ENCODE assay signal across 9 cellular contexts in the genomic region with DNA sequence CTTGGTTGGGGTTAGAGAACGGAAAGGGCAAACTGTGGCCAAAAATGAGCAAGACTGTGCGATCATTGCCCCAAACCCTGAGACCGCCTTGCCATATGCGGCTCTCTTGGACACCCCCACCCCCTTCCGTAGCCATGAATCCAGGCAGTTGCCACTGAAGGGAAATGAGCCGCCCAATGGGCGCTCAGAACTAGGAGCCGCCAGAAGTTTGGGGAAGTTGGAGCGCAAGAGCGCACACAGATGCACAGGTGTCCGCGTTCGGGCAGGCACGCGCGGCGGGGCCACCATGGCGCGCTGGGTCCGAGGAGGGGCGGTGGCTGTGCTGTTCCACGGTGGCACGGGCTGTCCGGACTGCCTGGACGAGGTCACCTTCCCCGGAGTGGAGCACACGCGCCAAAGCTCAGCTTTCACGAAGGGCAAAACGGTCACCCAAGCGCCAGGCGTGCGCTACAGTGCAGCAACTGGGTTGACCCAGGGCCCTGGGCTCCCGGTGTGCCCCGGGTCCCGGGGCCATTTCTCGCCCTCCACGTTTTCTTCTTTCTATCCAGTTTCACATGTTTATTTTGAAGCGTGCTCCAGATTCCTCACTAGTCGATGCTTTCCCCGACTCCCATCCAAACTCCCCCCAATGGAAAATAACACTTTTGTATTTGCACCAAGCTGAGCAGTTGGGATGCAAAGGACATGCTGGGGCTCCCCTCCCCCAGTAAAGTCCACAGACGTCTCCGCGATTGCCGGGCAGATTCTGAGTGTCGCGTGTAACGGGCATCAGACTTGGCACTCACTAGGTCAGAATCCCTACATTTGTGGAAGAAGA. TPM values are rescaled to one million over a fixed set of nuclear protein-coding genes. Genes with fewer than 3 reads are reported as not detected.
DNase-seq lines count a peak whose midpoint lies in the region; ATAC-seq, FAIRE-seq and TF ChIP-seq lines count a peak whose summit lies in the region.
"Had no signal": no experiment of that assay in that cellular context is flagged by ENCODE, and none has a peak within 500 bp of the region (broad histone marks: within the 10 kb centered on the region; RNA-seq: fewer than 3 reads in every experiment).

No MANE protein-coding gene starts in this region.

- H3K36me3 Mint-ChIP-seq in brain = no peaks in the 10 kb centered on the region
- peaks cover 2 to 3% of the 10 kb centered on the region in 2 donors for H3K36me3 Mint-ChIP-seq in stimulated activated naive B cell treated with anti-CD40 and anti-IgM and Interleukin-4, amounts not matched to agents 10 μg/mL and 1 μg/mL and 100 μg/mL, for 72 hours
- H3K36me3 Mint-ChIP-seq in activated naive CD4-positive, alpha-beta T cell treated with anti-CD3 and anti-CD28 coated beads, Interleukin-2, amount 50 U/mL, for 72 hours = peaks cover 0 to 6% of the 10 kb centered on the region in 2 donors

- peak overlapping the region; percentile 47 to 84 (median 72) for H3K27ac Mint-ChIP-seq in brain
- peak overlapping the region; percentile 92 for H3K27ac Mint-ChIP-seq in stimulated activated naive B cell treated with anti-CD40 and anti-IgM and Interleukin-4, amounts not matched to agents 10 μg/mL and 1 μg/mL and 100 μg/mL, for 72 hours
- H3K27ac Mint-ChIP-seq in activated naive CD4-positive, alpha-beta T cell treated with anti-CD3 and anti-CD28 coated beads, Interleukin-2, amount 50 U/mL, for 72 hours = peak overlapping the region in 1 of 2 donors; percentile 81

- peaks cover 46% of the 10 kb centered on the region for H3K27me3 Mint-ChIP-seq in brain
- peaks cover 34 to 61% of the 10 kb centered on the region in 2 donors for H3K27me3 Mint-ChIP-seq in stimulated activated naive B cell treated with anti-CD40 and anti-IgM and Interleukin-4, amounts not matched to agents 10 μg/mL and 1 μg/mL and 100 μg/mL, for 72 hours

- H3K4me3 ChIP-seq in kidney (ENCODE audit: low read length in 2 of 2) = peak overlapping the region; percentile 79 to 86

- no peak for DNase-seq in kidney
- no peak for DNase-seq in stimulated activated naive B cell treated with anti-CD40 and anti-IgM and Interleukin-4, amounts not matched to agents 10 μg/mL and 1 μg/mL and 100 μg/mL, for 72 hours
- no peak for DNase-seq in activated naive CD4-positive, alpha-beta T cell treated with anti-CD3 and anti-CD28 coated beads, Interleukin-2, amount 50 U/mL, for 72 hours (ENCODE audit: low spot score in 2 of 2)
- DNase-seq: NCI-H2081 treated with DMSO at 0.1 percent for 48 hours had no signal

- no peaks in the 10 kb centered on the region for H3K9me3 Mint-ChIP-seq in brain
- no peaks in the 10 kb centered on the region for H3K9me3 Mint-ChIP-seq in stimulated activated naive B cell treated with anti-CD40 and anti-IgM and Interleukin-4, amounts not matched to agents 10 μg/mL and 1 μg/mL and 100 μg/mL, for 72 hours
- H3K9me3 Mint-ChIP-seq in activated naive CD4-positive, alpha-beta T cell treated with anti-CD3 and anti-CD28 coated beads, Interleukin-2, amount 50 U/mL, for 72 hours = no peaks in the 10 kb centered on the region

- intact Hi-C loops in kidney (cut with DNase I) = no loop called here

- peak overlapping the region; percentile 81 to 92 (median 84) for H3K4me3 Mint-ChIP-seq in brain
- peak overlapping the region; percentile 43 to 59 for H3K4me3 Mint-ChIP-seq in stimulated activated naive B cell treated with anti-CD40 and anti-IgM and Interleukin-4, amounts not matched to agents 10 μg/mL and 1 μg/mL and 100 μg/mL, for 72 hours

- H3K27ac ChIP-seq in kidney (ENCODE audit: low read depth in 2 of 2, low read length in 2 of 2) = peak overlapping the region; percentile 67 to 77

- TF ChIP-seq CTCF in brain (conservative IDR thresholded peaks at IDR 0.05) = no peak
- TF ChIP-seq CTCF in kidney (IDR thresholded peaks at IDR 0.05; ENCODE audit: borderline replicate concordance, extremely low read depth, insufficient read depth) = no peak

- H3K9me3 ChIP-seq in kidney (ENCODE audit: control insufficient read depth in 1 of 2, low read length in 2 of 2) = no peaks in the 10 kb centered on the region

- FAIRE-seq in kidney (lab: Jason Lieb, UNC) = no peak

- peak overlapping the region; percentile 60 to 67 for H3K9ac ChIP-seq in kidney (ENCODE audit: low read length in 2 of 2)

- H3K36me3 ChIP-seq in kidney (ENCODE audit: control insufficient read depth in 1 of 2, insufficient read depth in 2 of 2, low read length in 2 of 2) = no peaks in the 10 kb centered on the region

- H3K4me1 ChIP-seq in kidney (ENCODE audit: control insufficient read depth in 1 of 2, insufficient read depth in 1 of 2, low read depth in 1 of 2, low read length in 2 of 2) = peaks cover 0 to 12% of the 10 kb centered on the region in 2 donors

- peaks cover 29% of the 10 kb centered on the region for H3K4me1 Mint-ChIP-seq in brain
- peaks cover 8 to 9% of the 10 kb centered on the region in 2 donors for H3K4me1 Mint-ChIP-seq in stimulated activated naive B cell treated with anti-CD40 and anti-IgM and Interleukin-4, amounts not matched to agents 10 μg/mL and 1 μg/mL and 100 μg/mL, for 72 hours

- ATAC-seq in HG03432 (IDR thresholded peaks at IDR 0.05; ENCODE audit: unreplicated experiment) (peak; percentile 6), GM18498 (IDR thresholded peaks at IDR 0.05; ENCODE audit: unreplicated experiment) (no peak), HG03135 (IDR thresholded peaks at IDR 0.05; ENCODE audit: unreplicated experiment) (no peak)
- ATAC-seq in stimulated activated naive B cell treated with anti-CD40 and anti-IgM and Interleukin-4, amounts not matched to agents 10 μg/mL and 1 μg/mL and 100 μg/mL, for 72 hours (replicated peaks) = no peak
- ATAC-seq in activated naive CD4-positive, alpha-beta T cell treated with anti-CD3 and anti-CD28 coated beads, Interleukin-2, amount 50 U/mL, for 72 hours = no peak

RNA-seq across cellular contexts. Expression of a gene that starts 0.9 kb away (rescaled TPM):
- polyA plus RNA-seq in brain (ENCODE audit: insufficient read depth, low read depth, low replicate concordance) = 0.64 TPM
- total RNA-seq in kidney = 23.1 TPM
- polyA plus RNA-seq in kidney (ENCODE audit: insufficient read depth, low read depth, low replicate concordance) = 4.8 TPM
- not detected for total RNA-seq in activated naive CD4-positive, alpha-beta T cell treated with anti-CD3 and anti-CD28 coated beads, Interleukin-2, amount 50 U/mL, for 72 hours
- total RNA-seq: activated CD8-positive, alpha-beta memory T cell treated with anti-CD3 and anti-CD28 coated beads for 36 hours had no signal

Comparison
In these comparisons a context has a peak if more than half of its experiments do, and no peak if none do; other contexts are left out.
1. RNA of a gene that starts 0.9 kb away (total RNA-seq): 23.1 TPM in kidney (single experiment); not detected in activated naive CD4-positive, alpha-beta T cell treated with anti-CD3 and anti-CD28 coated beads, Interleukin-2, amount 50 U/mL, for 72 hours; every median in the first group is over 10 times any median in the second.